14 cellular contexts compared by ENCODE assay signal in the genomic region with DNA sequence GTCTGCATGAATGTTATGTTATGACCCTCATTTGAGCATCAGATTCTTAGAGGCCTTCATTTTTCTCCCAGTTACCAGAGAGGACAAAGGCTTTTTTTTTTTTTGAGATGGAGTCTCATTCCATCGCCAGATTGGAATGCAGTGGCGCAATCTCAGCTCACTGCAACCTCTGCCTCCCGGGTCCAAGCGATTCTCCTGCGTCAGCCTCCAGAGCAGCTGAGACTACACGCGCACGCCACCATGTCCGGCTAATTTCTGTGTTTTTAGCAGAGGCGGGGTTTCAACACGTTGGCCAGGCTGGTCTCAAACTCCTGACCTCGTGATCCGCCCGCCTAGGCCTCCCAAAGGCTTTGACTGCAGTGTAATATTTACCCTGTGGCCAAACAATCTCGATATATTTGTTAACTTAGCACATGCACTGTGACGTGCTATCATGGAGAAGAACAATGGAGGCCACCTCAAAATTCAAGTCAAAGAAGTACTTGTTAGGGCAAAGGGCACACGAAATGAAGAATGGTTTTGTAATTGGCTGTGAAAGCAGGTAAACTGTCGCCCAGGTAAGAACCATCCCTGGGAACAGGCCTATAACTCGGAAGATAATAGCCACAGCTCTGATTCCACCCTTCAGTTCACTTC.
DNase-seq lines count a peak whose midpoint lies in the region; ATAC-seq and TF ChIP-seq lines count a peak whose summit lies in the region.
"Had no signal": no experiment of that assay in that cellular context is flagged by ENCODE, and none has a peak within 500 bp of the region (broad histone marks: within the 10 kb centered on the region; RNA-seq: fewer than 3 reads in every experiment).

No MANE protein-coding gene starts in this region.

- no peaks in the 10 kb centered on the region for H3K27me3 ChIP-seq in dorsolateral prefrontal cortex

- TF ChIP-seq CTCF in fibroblast of mammary gland (conservative IDR thresholded peaks at IDR 0.05; ENCODE audit: control insufficient read depth, insufficient read depth, low read depth, low read length) (no peak), dorsolateral prefrontal cortex (IDR thresholded peaks at IDR 0.05 in 54 of 56, conservative IDR thresholded peaks at IDR 0.05 in 2 of 56; ENCODE audit: low read depth in 1 of 56, partially characterized antibody in 56 of 56) (no peak)

- intact Hi-C loops in dorsolateral prefrontal cortex (cut with DNase I) = no loop called here

- no peak overlapping the region for H3K4me3 ChIP-seq in fibroblast of mammary gland (ENCODE audit: control insufficient read depth, low read depth, low read length)
- no peak overlapping the region for H3K4me3 ChIP-seq in dorsolateral prefrontal cortex

- ATAC-seq in GM21619 (IDR thresholded peaks at IDR 0.05; ENCODE audit: unreplicated experiment) (no peak), HG02678 (IDR thresholded peaks at IDR 0.05; ENCODE audit: unreplicated experiment) (no peak)
- ATAC-seq: natural killer cell treated with Interleukin-12 subunit alpha and Interleukin-12 subunit beta and Interleukin-15 and Interleukin-18, amount 100 ng/mL, for 72 hours; SK-N-SH treated with all-trans-retinoic acid at 6 μM for 48 hours had no signal

- DNase-seq in A172 (ENCODE audit: low spot score) = peak; percentile 46
- DNase-seq in HCEC 1CT = peak; percentile 3
- peak; percentile 69 for DNase-seq in NCI-H748 (lab: John Stamatoyannopoulos, UW; ENCODE audit: unreplicated experiment)
- peak; percentile 53 for DNase-seq in fibroblast of mammary gland (ENCODE audit: low read depth)
- no peak for DNase-seq in activated T-cell treated with anti-CD3 and anti-CD28 coated beads, Interleukin-2, amount 50 U/mL, for 48 hours
- no peak for DNase-seq in dorsolateral prefrontal cortex
- DNase-seq: aorta; CD8-positive, alpha-beta memory T cell; NCI-H1105; NCI-H524 had no signal

- peak overlapping the region in 1 of 59 donors; percentile 51 for H3K27ac ChIP-seq in dorsolateral prefrontal cortex

Comparison
In these comparisons a context has a peak if more than half of its experiments do, and no peak if none do; other contexts are left out.
1. DNase-seq: peak in A172 (single experiment), HCEC 1CT (single experiment), NCI-H748 (single experiment) and fibroblast of mammary gland (single experiment); none in activated T-cell treated with anti-CD3 and anti-CD28 coated beads, Interleukin-2, amount 50 U/mL, for 48 hours (0 of 2) and dorsolateral prefrontal cortex (0 of 10).